Comparison of ENCODE assay signal across 8 cellular contexts in genomic region chrX:10158279-10158939, GRCh38. TPM values are rescaled to one million over a fixed set of nuclear protein-coding genes. Genes with fewer than 3 reads are reported as not detected.
DNase-seq lines count a peak whose midpoint lies in the region; ATAC-seq and TF ChIP-seq lines count a peak whose summit lies in the region.

No MANE protein-coding gene starts in this region.

- peak overlapping the region; percentile 95 for H3K27ac Mint-ChIP-seq in glutamatergic neuron (ENCODE audit: unreplicated experiment)

- TF ChIP-seq POLR2A in Raji (IDR thresholded peaks at IDR 0.05; ENCODE audit: insufficient read depth, low read depth, low read length) (peak; percentile 42; the same call in 1 of the 2 replicates), sigmoid colon (IDR thresholded peaks at IDR 0.05) (no peak)

- peaks cover 82 to 97% (median 94%) of the 10 kb centered on the region in 11 experiments for H3K27me3 ChIP-seq in BLaER1 treated with 17β-estradiol and CSF1 and Interleukin-3, amounts not matched to agents 10 nM and 100 nM
- H3K27me3 ChIP-seq in sigmoid colon (peaks cover 0 to 6% (median 0%) of the 10 kb centered on the region in 3 donors), colonic mucosa (peaks cover 16% of the 10 kb centered on the region)

- peaks cover 8% of the 10 kb centered on the region for H3K27me3 Mint-ChIP-seq in glutamatergic neuron (ENCODE audit: unreplicated experiment)

- no peak overlapping the region for H3K27ac ChIP-seq in BLaER1 treated with 17β-estradiol and CSF1 and Interleukin-3, amounts not matched to agents 10 nM and 100 nM
- no peak overlapping the region for H3K27ac ChIP-seq in sigmoid colon
- H3K27ac ChIP-seq in colonic mucosa = no peak overlapping the region

- no peak for TF ChIP-seq EP300 in sigmoid colon (IDR thresholded peaks at IDR 0.05)

- peak overlapping the region; percentile 17 to 68 (median 51); a peak in 17 of 22 replicates for H3K4me2 ChIP-seq in BLaER1 treated with 17β-estradiol and CSF1 and Interleukin-3, amounts not matched to agents 10 nM and 100 nM

- peaks cover 20% of the 10 kb centered on the region for H3K4me1 Mint-ChIP-seq in glutamatergic neuron (ENCODE audit: low read depth, unreplicated experiment)

- peaks cover 9% of the 10 kb centered on the region for H3K9me3 Mint-ChIP-seq in glutamatergic neuron (ENCODE audit: unreplicated experiment)

- peaks cover 24 to 39% (median 32%) of the 10 kb centered on the region in 10 experiments for H3K4me1 ChIP-seq in BLaER1 treated with 17β-estradiol and CSF1 and Interleukin-3, amounts not matched to agents 10 nM and 100 nM
- H3K4me1 ChIP-seq in sigmoid colon (peaks cover 0 to 8% (median 5%) of the 10 kb centered on the region in 4 donors), colonic mucosa (no peaks in the 10 kb centered on the region)

- peak overlapping the region in 4 of 10 experiments; percentile 16 to 36 (median 30); a peak in 4 of 20 replicates for H3K4me3 ChIP-seq in BLaER1 treated with 17β-estradiol and CSF1 and Interleukin-3, amounts not matched to agents 10 nM and 100 nM
- H3K4me3 ChIP-seq in sigmoid colon (peak overlapping the region in 3 of 4 donors; percentile 11 to 35 (median 16)), colonic mucosa (no peak overlapping the region)

- H3K36me3 ChIP-seq in BLaER1 treated with 17β-estradiol and CSF1 and Interleukin-3, amounts not matched to agents 10 nM and 100 nM = no peaks in the 10 kb centered on the region
- H3K36me3 ChIP-seq in sigmoid colon (no peaks in the 10 kb centered on the region), colonic mucosa (no peaks in the 10 kb centered on the region)

- H3K36me3 Mint-ChIP-seq in glutamatergic neuron (ENCODE audit: unreplicated experiment) = no peaks in the 10 kb centered on the region

- DNase-seq in glutamatergic neuron = peak; percentile 84
- no peak for DNase-seq in sigmoid colon
- DNase-seq in colonic mucosa = no peak
- no peak for DNase-seq in NCI-H1694 treated with DMSO at 0.1 percent for 48 hours (lab: John Stamatoyannopoulos, UW)

- TF ChIP-seq CTCF in glutamatergic neuron (IDR thresholded peaks at IDR 0.05; ENCODE audit: partially characterized antibody, unreplicated experiment) (no peak), sigmoid colon (IDR thresholded peaks at IDR 0.05) (no peak), colonic mucosa (IDR thresholded peaks at IDR 0.05) (no peak)

- peaks cover 0 to 28% (median 17%) of the 10 kb centered on the region in 11 experiments; a peak in 16 of 22 replicates for H4K20me1 ChIP-seq in BLaER1 treated with 17β-estradiol and CSF1 and Interleukin-3, amounts not matched to agents 10 nM and 100 nM

- no peak overlapping the region for H3K9ac ChIP-seq in BLaER1 treated with 17β-estradiol and CSF1 and Interleukin-3, amounts not matched to agents 10 nM and 100 nM
- H3K9ac ChIP-seq in colonic mucosa (ENCODE audit: low read depth in 2 of 2, low read length in 2 of 2) = no peak overlapping the region

- no peaks in the 10 kb centered on the region for H3K9me3 ChIP-seq in BLaER1 treated with 17β-estradiol and CSF1 and Interleukin-3, amounts not matched to agents 10 nM and 100 nM (replicated peaks in 1 of 11)
- H3K9me3 ChIP-seq in sigmoid colon = no peaks in the 10 kb centered on the region
- H3K9me3 ChIP-seq in colonic mucosa = no peaks in the 10 kb centered on the region

- H3K4me3 Mint-ChIP-seq in glutamatergic neuron (ENCODE audit: unreplicated experiment) = peak overlapping the region; percentile 93

- ATAC-seq in HG02763 (IDR thresholded peaks at IDR 0.05; ENCODE audit: unreplicated experiment) (peak; percentile 39), GM18520 (IDR thresholded peaks at IDR 0.05; ENCODE audit: unreplicated experiment) (no peak)

- 8 to 15% methylated on average over 60 of the region's 60 CpGs for WGBS in sigmoid colon, 2 donors

- intact Hi-C loops in sigmoid colon (cut with DNase I) = no loop called here
- intact Hi-C loops in colonic mucosa (cut with DNase I) = no loop called here

RNA-seq across cellular contexts. Expression of gene CLCN4, which starts 1.6 kb away (rescaled TPM):
- total RNA-seq in glutamatergic neuron (ENCODE audit: unreplicated experiment) (64.7 TPM), sigmoid colon (1 to 10 TPM in 1 of 4 donors, under 1 TPM in 3; 0.66 to 1.1 (median 0.83) TPM), colonic mucosa (1 to 10 TPM in 1 of 2 donors, under 1 TPM in 1; 0.62 to 1.2 TPM)
- polyA plus RNA-seq in sigmoid colon = under 1 TPM; under 0.01 to 0.96 (median 0.69) TPM

Comparison
In these comparisons a context has a peak if more than half of its experiments do, and no peak if none do; other contexts are left out.
1. RNA of gene CLCN4, which starts 1.6 kb away (total RNA-seq): 64.7 TPM in glutamatergic neuron (single experiment); 0.62 to 1.2 TPM in colonic mucosa and 0.66 to 1.1 TPM in sigmoid colon; every median in the first group is over 10 times any median in the second.